1 cellular context compared by ENCODE assay signal in the genomic region with DNA sequence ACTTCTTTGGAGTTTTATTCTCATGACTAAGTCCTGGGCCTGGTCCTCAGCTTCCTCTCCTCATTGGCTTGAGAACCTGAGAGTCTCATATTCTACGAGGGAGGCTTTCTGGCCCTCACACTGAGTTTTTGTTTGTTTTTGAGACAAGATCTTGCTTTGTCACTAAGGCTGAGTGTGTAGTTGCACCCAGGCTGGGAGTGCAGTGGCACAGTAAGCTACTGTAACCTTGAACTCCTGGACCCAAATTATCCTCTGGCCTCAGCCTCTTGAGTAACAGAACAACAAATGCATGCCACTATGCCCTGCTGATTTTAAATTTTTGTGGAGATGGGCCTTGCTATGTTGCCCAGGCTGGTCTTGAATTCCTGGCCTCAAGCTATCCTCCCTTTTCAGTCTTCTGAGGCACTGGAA.
TF ChIP-seq lines count a peak whose summit lies in the region.

No MANE protein-coding gene starts in this region.

TF ChIP-seq in HepG2, 621 proteins besides CTCF, POLR2A, EP300 and RAD21 (continued from another document and continues in another):
- TF ChIP-seq, protein P1, sequence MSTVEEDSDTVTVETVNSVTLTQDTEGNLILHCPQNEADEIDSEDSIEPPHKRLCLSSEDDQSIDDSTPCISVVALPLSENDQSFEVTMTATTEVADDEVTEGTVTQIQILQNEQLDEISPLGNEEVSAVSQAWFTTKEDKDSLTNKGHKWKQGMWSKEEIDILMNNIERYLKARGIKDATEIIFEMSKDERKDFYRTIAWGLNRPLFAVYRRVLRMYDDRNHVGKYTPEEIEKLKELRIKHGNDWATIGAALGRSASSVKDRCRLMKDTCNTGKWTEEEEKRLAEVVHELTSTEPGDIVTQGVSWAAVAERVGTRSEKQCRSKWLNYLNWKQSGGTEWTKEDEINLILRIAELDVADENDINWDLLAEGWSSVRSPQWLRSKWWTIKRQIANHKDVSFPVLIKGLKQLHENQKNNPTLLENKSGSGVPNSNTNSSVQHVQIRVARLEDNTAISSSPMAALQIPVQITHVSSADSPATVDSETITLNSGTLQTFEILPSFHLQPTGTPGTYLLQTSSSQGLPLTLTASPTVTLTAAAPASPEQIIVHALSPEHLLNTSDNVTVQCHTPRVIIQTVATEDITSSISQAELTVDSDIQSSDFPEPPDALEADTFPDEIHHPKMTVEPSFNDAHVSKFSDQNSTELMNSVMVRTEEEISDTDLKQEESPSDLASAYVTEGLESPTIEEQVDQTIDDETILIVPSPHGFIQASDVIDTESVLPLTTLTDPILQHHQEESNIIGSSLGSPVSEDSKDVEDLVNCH (CRISPR knock-in tag; IDR thresholded peaks at IDR 0.05), result no peak
- TF ChIP-seq ZMYM2 (CRISPR knock-in tag; IDR thresholded peaks at IDR 0.05) (peak; percentile 88), NONO (IDR thresholded peaks at IDR 0.05) (no peak), NONO (CRISPR knock-in tag; conservative IDR thresholded peaks at IDR 0.05) (peak; percentile 64; the same call in 1 of the 2 replicates), FOXM1 (CRISPR knock-in tag; IDR thresholded peaks at IDR 0.05) (no peak), ZNF558 (CRISPR knock-in tag; IDR thresholded peaks at IDR 0.05; ENCODE audit: borderline replicate concordance) (no peak), FOXA1 (IDR thresholded peaks at IDR 0.05) (no peak), FOXA1 (CRISPR knock-in tag; IDR thresholded peaks at IDR 0.05) (peak; percentile 70), ZNF607 (CRISPR knock-in tag; IDR thresholded peaks at IDR 0.05; ENCODE audit: borderline replicate concordance) (no peak), SMAD9 (CRISPR knock-in tag; IDR thresholded peaks at IDR 0.05) (no peak), ARID2 (CRISPR knock-in tag; IDR thresholded peaks at IDR 0.05; ENCODE audit: borderline replicate concordance) (0 out of 2 replicates have a peak, but pooled peaks have one; percentile 58), ZNF547 (CRISPR knock-in tag; IDR thresholded peaks at IDR 0.05) (no peak), POGZ (CRISPR knock-in tag; IDR thresholded peaks at IDR 0.05) (peak; percentile 76; the same call in 1 of the 2 replicates), ELF4 (CRISPR knock-in tag; IDR thresholded peaks at IDR 0.05; ENCODE audit: borderline replicate concordance) (no peak), HOXA9 (CRISPR knock-in tag; IDR thresholded peaks at IDR 0.05; ENCODE audit: borderline replicate concordance) (no peak), FOXC1 (CRISPR knock-in tag; IDR thresholded peaks at IDR 0.05; ENCODE audit: borderline replicate concordance) (no peak), RAD51 (IDR thresholded peaks at IDR 0.05; ENCODE audit: borderline replicate concordance) (no peak), ZNF180 (CRISPR knock-in tag; IDR thresholded peaks at IDR 0.05; ENCODE audit: borderline replicate concordance, low read depth) (no peak), RFX1 (IDR thresholded peaks at IDR 0.05) (no peak), ZNF746 (CRISPR knock-in tag; IDR thresholded peaks at IDR 0.05) (no peak), RFXAP (CRISPR knock-in tag; IDR thresholded peaks at IDR 0.05; ENCODE audit: borderline replicate concordance) (peak; percentile 41; the same call in 1 of the 2 replicates), LCORL (IDR thresholded peaks at IDR 0.05) (0 out of 2 replicates have a peak, but pooled peaks have one; percentile 38), LCORL (CRISPR knock-in tag; IDR thresholded peaks at IDR 0.05) (peak; percentile 72), MEIS2 (CRISPR knock-in tag; IDR thresholded peaks at IDR 0.05) (no peak), RARG (CRISPR knock-in tag; IDR thresholded peaks at IDR 0.05; ENCODE audit: low read depth) (no peak), RBFOX2 (IDR thresholded peaks at IDR 0.05; ENCODE audit: low read depth, low read length) (no peak), ZSCAN29 (CRISPR knock-in tag; conservative IDR thresholded peaks at IDR 0.05) (0 out of 2 replicates have a peak, but pooled peaks have one; percentile 11), SRSF4 (IDR thresholded peaks at IDR 0.05; ENCODE audit: low read depth, low read length, poor library complexity, severe bottlenecking) (no peak), ZNF564 (CRISPR knock-in tag; IDR thresholded peaks at IDR 0.05) (0 out of 2 replicates have a peak, but pooled peaks have one; percentile 68), TP53 (CRISPR knock-in tag; conservative IDR thresholded peaks at IDR 0.05) (no peak), ATF7-NPFF (CRISPR knock-in tag; IDR thresholded peaks at IDR 0.05; ENCODE audit: low read depth) (no peak), SP4 (CRISPR knock-in tag; IDR thresholded peaks at IDR 0.05) (no peak), ZNF839 (CRISPR knock-in tag; IDR thresholded peaks at IDR 0.05; ENCODE audit: borderline replicate concordance) (no peak), ZNF780A (CRISPR knock-in tag; IDR thresholded peaks at IDR 0.05) (no peak), THYN1 (CRISPR knock-in tag; IDR thresholded peaks at IDR 0.05; ENCODE audit: borderline replicate concordance, low read depth) (no peak), ETV6 (CRISPR knock-in tag; conservative IDR thresholded peaks at IDR 0.05) (no peak), EHMT2 (IDR thresholded peaks at IDR 0.05; ENCODE audit: borderline replicate concordance, low read depth, low read length) (no peak; the same call in 1 of the 2 replicates), CCAR2 (optimal IDR thresholded peaks at IDR 0.05; ENCODE audit: low read depth, low read length) (no peak), ZNF383 (CRISPR knock-in tag; IDR thresholded peaks at IDR 0.05; ENCODE audit: borderline replicate concordance) (no peak), NRL (CRISPR knock-in tag; IDR thresholded peaks at IDR 0.05; ENCODE audit: borderline replicate concordance) (no peak), ZZZ3 (CRISPR knock-in tag; IDR thresholded peaks at IDR 0.05; ENCODE audit: borderline replicate concordance) (no peak), ATAD3A (CRISPR knock-in tag; IDR thresholded peaks at IDR 0.05) (no peak), ZNF343 (CRISPR knock-in tag; IDR thresholded peaks at IDR 0.05) (no peak), CC2D1A (CRISPR knock-in tag; IDR thresholded peaks at IDR 0.05) (no peak), ZNF530 (CRISPR knock-in tag; IDR thresholded peaks at IDR 0.05; ENCODE audit: low read depth) (no peak), ZSCAN9 (CRISPR knock-in tag; IDR thresholded peaks at IDR 0.05; ENCODE audit: borderline replicate concordance) (peak; percentile 45; the same call in 1 of the 2 replicates), ZNF841 (CRISPR knock-in tag; IDR thresholded peaks at IDR 0.05; ENCODE audit: borderline replicate concordance) (no peak)
- TF ChIP-seq, protein P2, sequence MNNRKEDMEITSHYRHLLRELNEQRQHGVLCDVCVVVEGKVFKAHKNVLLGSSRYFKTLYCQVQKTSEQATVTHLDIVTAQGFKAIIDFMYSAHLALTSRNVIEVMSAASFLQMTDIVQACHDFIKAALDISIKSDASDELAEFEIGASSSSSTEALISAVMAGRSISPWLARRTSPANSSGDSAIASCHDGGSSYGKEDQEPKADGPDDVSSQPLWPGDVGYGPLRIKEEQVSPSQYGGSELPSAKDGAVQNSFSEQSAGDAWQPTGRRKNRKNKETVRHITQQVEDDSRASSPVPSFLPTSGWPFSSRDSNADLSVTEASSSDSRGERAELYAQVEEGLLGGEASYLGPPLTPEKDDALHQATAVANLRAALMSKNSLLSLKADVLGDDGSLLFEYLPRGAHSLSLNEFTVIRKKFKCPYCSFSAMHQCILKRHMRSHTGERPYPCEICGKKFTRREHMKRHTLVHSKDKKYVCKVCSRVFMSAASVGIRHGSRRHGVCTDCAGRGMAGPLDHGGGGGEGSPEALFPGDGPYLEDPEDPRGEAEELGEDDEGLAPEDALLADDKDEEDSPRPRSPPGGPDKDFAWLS (CRISPR knock-in tag; IDR thresholded peaks at IDR 0.05; ENCODE audit: borderline replicate concordance), result no peak
- TF ChIP-seq, protein P3, sequence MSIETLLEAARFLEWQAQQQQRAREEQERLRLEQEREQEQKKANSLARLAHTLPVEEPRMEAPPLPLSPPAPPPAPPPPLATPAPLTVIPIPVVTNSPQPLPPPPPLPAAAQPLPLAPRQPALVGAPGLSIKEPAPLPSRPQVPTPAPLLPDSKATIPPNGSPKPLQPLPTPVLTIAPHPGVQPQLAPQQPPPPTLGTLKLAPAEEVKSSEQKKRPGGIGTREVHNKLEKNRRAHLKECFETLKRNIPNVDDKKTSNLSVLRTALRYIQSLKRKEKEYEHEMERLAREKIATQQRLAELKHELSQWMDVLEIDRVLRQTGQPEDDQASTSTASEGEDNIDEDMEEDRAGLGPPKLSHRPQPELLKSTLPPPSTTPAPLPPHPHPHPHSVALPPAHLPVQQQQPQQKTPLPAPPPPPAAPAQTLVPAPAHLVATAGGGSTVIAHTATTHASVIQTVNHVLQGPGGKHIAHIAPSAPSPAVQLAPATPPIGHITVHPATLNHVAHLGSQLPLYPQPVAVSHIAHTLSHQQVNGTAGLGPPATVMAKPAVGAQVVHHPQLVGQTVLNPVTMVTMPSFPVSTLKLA (IDR thresholded peaks at IDR 0.05), result no peak
- TF ChIP-seq, protein P4, sequence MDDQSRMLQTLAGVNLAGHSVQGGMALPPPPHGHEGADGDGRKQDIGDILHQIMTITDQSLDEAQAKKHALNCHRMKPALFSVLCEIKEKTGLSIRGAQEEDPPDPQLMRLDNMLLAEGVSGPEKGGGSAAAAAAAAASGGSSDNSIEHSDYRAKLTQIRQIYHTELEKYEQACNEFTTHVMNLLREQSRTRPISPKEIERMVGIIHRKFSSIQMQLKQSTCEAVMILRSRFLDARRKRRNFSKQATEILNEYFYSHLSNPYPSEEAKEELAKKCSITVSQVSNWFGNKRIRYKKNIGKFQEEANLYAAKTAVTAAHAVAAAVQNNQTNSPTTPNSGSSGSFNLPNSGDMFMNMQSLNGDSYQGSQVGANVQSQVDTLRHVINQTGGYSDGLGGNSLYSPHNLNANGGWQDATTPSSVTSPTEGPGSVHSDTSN (CRISPR knock-in tag; IDR thresholded peaks at IDR 0.05; ENCODE audit: borderline replicate concordance), result no peak
- TF ChIP-seq, protein P5, sequence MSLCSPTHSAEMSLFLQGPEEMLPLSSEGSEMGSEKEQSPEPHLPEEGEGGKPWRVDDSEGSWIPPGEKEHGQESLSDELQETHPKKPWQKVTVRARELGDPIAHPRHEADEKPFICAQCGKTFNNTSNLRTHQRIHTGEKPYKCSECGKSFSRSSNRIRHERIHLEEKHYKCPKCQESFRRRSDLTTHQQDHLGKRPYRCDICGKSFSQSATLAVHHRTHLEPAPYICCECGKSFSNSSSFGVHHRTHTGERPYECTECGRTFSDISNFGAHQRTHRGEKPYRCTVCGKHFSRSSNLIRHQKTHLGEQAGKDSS (CRISPR knock-in tag; IDR thresholded peaks at IDR 0.05; ENCODE audit: borderline replicate concordance, low read depth), result no peak
- TF ChIP-seq, protein P6, sequence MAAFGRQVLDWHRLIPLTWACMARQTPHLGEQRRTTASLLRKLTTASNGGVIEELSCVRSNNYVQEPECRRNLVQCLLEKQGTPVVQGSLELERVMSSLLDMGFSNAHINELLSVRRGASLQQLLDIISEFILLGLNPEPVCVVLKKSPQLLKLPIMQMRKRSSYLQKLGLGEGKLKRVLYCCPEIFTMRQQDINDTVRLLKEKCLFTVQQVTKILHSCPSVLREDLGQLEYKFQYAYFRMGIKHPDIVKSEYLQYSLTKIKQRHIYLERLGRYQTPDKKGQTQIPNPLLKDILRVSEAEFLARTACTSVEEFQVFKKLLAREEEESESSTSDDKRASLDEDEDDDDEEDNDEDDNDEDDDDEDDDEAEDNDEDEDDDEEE (CRISPR knock-in tag; IDR thresholded peaks at IDR 0.05), result no peak
- TF ChIP-seq, protein P7, sequence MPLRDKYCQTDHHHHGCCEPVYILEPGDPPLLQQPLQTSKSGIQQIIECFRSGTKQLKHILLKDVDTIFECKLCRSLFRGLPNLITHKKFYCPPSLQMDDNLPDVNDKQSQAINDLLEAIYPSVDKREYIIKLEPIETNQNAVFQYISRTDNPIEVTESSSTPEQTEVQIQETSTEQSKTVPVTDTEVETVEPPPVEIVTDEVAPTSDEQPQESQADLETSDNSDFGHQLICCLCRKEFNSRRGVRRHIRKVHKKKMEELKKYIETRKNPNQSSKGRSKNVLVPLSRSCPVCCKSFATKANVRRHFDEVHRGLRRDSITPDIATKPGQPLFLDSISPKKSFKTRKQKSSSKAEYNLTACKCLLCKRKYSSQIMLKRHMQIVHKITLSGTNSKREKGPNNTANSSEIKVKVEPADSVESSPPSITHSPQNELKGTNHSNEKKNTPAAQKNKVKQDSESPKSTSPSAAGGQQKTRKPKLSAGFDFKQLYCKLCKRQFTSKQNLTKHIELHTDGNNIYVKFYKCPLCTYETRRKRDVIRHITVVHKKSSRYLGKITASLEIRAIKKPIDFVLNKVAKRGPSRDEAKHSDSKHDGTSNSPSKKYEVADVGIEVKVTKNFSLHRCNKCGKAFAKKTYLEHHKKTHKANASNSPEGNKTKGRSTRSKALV (CRISPR knock-in tag; IDR thresholded peaks at IDR 0.05), result no peak
- TF ChIP-seq, protein P8, sequence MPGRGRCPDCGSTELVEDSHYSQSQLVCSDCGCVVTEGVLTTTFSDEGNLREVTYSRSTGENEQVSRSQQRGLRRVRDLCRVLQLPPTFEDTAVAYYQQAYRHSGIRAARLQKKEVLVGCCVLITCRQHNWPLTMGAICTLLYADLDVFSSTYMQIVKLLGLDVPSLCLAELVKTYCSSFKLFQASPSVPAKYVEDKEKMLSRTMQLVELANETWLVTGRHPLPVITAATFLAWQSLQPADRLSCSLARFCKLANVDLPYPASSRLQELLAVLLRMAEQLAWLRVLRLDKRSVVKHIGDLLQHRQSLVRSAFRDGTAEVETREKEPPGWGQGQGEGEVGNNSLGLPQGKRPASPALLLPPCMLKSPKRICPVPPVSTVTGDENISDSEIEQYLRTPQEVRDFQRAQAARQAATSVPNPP (CRISPR knock-in tag; IDR thresholded peaks at IDR 0.05), result no peak
- TF ChIP-seq, protein P9, sequence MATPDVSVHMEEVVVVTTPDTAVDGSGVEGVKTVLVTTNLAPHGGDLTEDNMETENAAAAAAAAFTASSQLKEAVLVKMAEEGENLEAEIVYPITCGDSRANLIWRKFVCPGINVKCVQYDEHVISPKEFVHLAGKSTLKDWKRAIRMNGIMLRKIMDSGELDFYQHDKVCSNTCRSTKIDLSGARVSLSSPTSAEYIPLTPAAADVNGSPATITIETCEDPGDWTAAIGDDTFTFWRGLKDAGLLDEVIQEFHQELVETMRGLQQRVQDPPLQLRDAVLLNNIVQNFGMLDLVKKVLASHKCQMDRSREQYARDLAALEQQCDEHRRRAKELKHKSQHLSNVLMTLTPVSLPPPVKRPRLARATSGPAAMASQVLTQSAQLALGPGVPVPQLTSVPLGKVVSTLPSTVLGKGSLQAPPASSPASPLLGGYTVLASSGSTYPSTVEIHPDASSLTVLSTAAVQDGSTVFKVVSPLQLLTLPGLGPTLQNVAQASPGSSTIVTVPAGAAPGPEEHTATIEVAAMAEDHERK (CRISPR knock-in tag; IDR thresholded peaks at IDR 0.05; ENCODE audit: low read depth), result no peak
- TF ChIP-seq, protein P10, sequence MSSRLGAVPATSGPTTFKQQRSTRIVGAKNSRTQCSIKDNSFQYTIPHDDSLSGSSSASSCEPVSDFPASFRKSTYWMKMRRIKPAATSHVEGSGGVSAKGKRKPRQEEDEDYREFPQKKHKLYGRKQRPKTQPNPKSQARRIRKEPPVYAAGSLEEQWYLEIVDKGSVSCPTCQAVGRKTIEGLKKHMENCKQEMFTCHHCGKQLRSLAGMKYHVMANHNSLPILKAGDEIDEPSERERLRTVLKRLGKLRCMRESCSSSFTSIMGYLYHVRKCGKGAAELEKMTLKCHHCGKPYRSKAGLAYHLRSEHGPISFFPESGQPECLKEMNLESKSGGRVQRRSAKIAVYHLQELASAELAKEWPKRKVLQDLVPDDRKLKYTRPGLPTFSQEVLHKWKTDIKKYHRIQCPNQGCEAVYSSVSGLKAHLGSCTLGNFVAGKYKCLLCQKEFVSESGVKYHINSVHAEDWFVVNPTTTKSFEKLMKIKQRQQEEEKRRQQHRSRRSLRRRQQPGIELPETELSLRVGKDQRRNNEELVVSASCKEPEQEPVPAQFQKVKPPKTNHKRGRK (CRISPR knock-in tag; IDR thresholded peaks at IDR 0.05), result no peak
